ENCODE assay signal across 1 cellular context in the genomic region with DNA sequence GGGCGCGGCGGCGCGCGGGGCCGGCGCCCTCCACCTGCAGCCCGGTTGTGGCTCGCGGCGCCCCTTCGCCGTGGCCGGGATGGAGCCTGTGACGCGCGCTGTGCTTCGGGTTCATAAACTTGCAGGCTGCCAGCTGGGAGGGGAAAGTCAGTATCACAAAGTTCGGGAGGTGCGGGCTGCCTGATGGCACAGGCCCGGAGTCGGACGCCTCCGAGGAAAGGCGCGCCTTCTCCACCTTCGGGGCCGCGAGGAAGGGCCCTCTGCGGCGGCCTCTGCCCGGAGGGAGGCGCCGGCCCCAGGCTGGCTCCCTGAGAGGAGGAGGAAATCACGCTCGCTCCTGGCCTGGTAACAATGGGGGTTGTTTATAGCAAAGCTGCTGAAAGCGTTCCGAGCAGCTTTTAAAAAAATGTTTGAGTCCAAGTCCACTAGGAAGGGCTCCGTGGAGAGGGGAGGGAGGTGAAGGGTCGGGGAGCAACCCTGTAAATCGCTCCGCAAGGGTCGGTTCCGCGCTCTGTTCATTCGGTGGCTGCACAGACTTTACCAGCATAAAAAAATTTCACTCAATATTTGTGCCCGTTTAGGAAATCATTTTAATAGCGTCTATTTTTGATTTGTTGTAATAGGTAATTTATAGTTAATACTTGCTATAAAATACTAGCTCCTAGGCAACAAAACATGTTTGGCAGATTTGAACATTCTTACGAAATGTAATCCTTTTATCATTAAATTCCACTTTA.
TF ChIP-seq lines count a peak whose summit lies in the region.

No MANE protein-coding gene starts in this region.

TF ChIP-seq in endothelial cell of umbilical vein, 7 proteins besides CTCF, POLR2A, EP300 and RAD21 (continued from another document):
- TF ChIP-seq MAX (IDR thresholded peaks at IDR 0.05; ENCODE audit: insufficient read depth, insufficient read length) (no peak), FOS (IDR thresholded peaks at IDR 0.05; ENCODE audit: borderline replicate concordance, insufficient read depth, low read length) (no peak)
